In genomic region chr22:28952857-28953256, GRCh38 we compare ENCODE assay signal across 16 cellular contexts.
A peak's percentile ranks its signal among the peaks of the same experiment; 100 is the strongest.
DNase-seq lines count a peak whose midpoint lies in the region; ATAC-seq, FAIRE-seq and TF ChIP-seq lines count a peak whose summit lies in the region.
"Had no signal": no experiment of that assay in that cellular context is flagged by ENCODE, and none has a peak within 500 bp of the region (broad histone marks: within the 10 kb centered on the region; RNA-seq: fewer than 3 reads in every experiment).

No MANE protein-coding gene starts in this region.

- intact Hi-C loops in body of pancreas (cut with DNase I) = no loop called here
- intact Hi-C loops in activated CD8-positive, alpha-beta T cell treated with anti-CD3 and anti-CD28 coated beads for 36 hours (cut with micrococcal nuclease) = no loop called here

- H3K27me3 Mint-ChIP-seq in mesothelial cell of epicardium (ENCODE audit: low read depth) = no peaks in the 10 kb centered on the region
- H3K27me3 Mint-ChIP-seq in activated CD8-positive, alpha-beta T cell treated with anti-CD3 and anti-CD28 coated beads for 36 hours = peaks cover 72% of the 10 kb centered on the region

- peaks cover 4% of the 10 kb centered on the region for H3K9me3 Mint-ChIP-seq in mesothelial cell of epicardium
- peaks cover 2% of the 10 kb centered on the region for H3K9me3 Mint-ChIP-seq in activated CD8-positive, alpha-beta T cell treated with anti-CD3 and anti-CD28 coated beads for 36 hours
- H3K9me3 Mint-ChIP-seq: activated B cell treated with CpG ODN at 0.5 μM for 24 hours; activated T-cell treated with anti-CD3 and anti-CD28 coated beads, Interleukin-2, amount 50 U/mL, for 72 hours; natural killer cell had no signal

- H3K27ac Mint-ChIP-seq in mesothelial cell of epicardium = peak overlapping the region; percentile 94
- H3K27ac Mint-ChIP-seq in activated CD8-positive, alpha-beta T cell treated with anti-CD3 and anti-CD28 coated beads for 36 hours = no peak overlapping the region
- H3K27ac Mint-ChIP-seq: activated B cell treated with CpG ODN at 0.5 μM for 24 hours; activated T-cell treated with anti-CD3 and anti-CD28 coated beads, Interleukin-2, amount 50 U/mL, for 72 hours; IgD-negative memory B cell; natural killer cell had no signal

- H3K36me3 ChIP-seq in body of pancreas (replicated peaks in 1 of 2; ENCODE audit: insufficient read depth in 1 of 2, low read depth in 2 of 2) = no peaks in the 10 kb centered on the region
- H3K36me3 ChIP-seq: stomach had no signal

- no peaks in the 10 kb centered on the region for H3K27me3 ChIP-seq in body of pancreas
- H3K27me3 ChIP-seq: stomach had no signal

- POLR2A ChIA-PET in A549 (lab: Yijun Ruan, JAX) = no interaction called here
- POLR2A ChIA-PET in activated CD8-positive, alpha-beta T cell treated with anti-CD3 and anti-CD28 coated beads for 36 hours (lab: Charles Lee) = no interaction called here

- TF ChIP-seq RAD21 in A549 (conservative IDR thresholded peaks at IDR 0.05 in 1 of 2, IDR thresholded peaks at IDR 0.05 in 1 of 2) = no peak

- no peak for ATAC-seq in A549
- no peak for ATAC-seq in body of pancreas
- ATAC-seq in HG02588 (IDR thresholded peaks at IDR 0.05; ENCODE audit: unreplicated experiment) = no peak
- ATAC-seq in activated CD8-positive, alpha-beta T cell treated with anti-CD3 and anti-CD28 coated beads for 36 hours = no peak
- ATAC-seq: activated T-cell treated with anti-CD3 and anti-CD28 coated beads, Interleukin-2, amount 50 U/mL, for 72 hours; natural killer cell had no signal

- H3K27ac ChIP-seq in A549 (peak overlapping the region; percentile 22 to 40; a peak in 4 of 6 replicates), body of pancreas (peak overlapping the region in 3 of 4 donors; percentile 11 to 44 (median 37))
- H3K27ac ChIP-seq: BLaER1 had no signal

- DNase-seq in A549 (ENCODE audit: low read depth in 1 of 2, low spot score in 1 of 2) (no peak), HTR-8/SVneo (ENCODE audit: insufficient read length, low spot score) (peak; percentile 39), body of pancreas (no peak), mesothelial cell of epicardium (ENCODE audit: low spot score in 2 of 2, unreplicated experiment in 2 of 2) (no peak), NCI-H345 (lab: John Stamatoyannopoulos, UW) (no peak)
- DNase-seq in activated CD8-positive, alpha-beta T cell treated with anti-CD3 and anti-CD28 coated beads for 36 hours = no peak
- DNase-seq in stimulated activated CD4-positive, alpha-beta T cell treated with anti-CD3 and anti-CD28 coated beads, Interleukin-2, amount 100 ng/mL, for 24 hours = no peak
- DNase-seq: activated B cell treated with CpG ODN at 0.5 μM for 24 hours; activated T-cell treated with anti-CD3 and anti-CD28 coated beads, Interleukin-2, amount 50 U/mL, for 72 hours; cerebellar nuclear complex; natural killer cell; stimulated activated CD4-positive, alpha-beta T cell treated with anti-CD3 and anti-CD28 coated beads, Interleukin-2, amount 100 ng/mL, for 48 hours; stomach had no signal

- H3K4me2 ChIP-seq in A549 = peak overlapping the region; percentile 13; the same call in 1 of the 3 replicates
- H3K4me2 ChIP-seq: BLaER1 had no signal

- CTCF ChIA-PET in A549 (lab: Yijun Ruan, JAX) = interaction anchor here (1.2 kb wide), 1 partner anchor 23 kb away, joined by 4 read pairs; no protein-coding TSS in a partner anchor
- CTCF ChIA-PET in activated CD8-positive, alpha-beta T cell treated with anti-CD3 and anti-CD28 coated beads for 36 hours (lab: Charles Lee) = no interaction called here

- peaks cover 54% of the 10 kb centered on the region for H3K4me1 Mint-ChIP-seq in mesothelial cell of epicardium
- peaks cover 19% of the 10 kb centered on the region for H3K4me1 Mint-ChIP-seq in activated CD8-positive, alpha-beta T cell treated with anti-CD3 and anti-CD28 coated beads for 36 hours (ENCODE audit: low read depth)

- H3K9me3 ChIP-seq in A549 (no peaks in the 10 kb centered on the region), body of pancreas (no peaks in the 10 kb centered on the region)
- H3K9me3 ChIP-seq: stomach had no signal

- TF ChIP-seq EP300 in A549 (IDR thresholded peaks at IDR 0.05) = no peak

- 83% methylated on average over 2 of the region's 2 CpGs for WGBS in A549 (ENCODE audit: missing lambda C conversion rate)
- WGBS in body of pancreas, 2 donors = 52 to 59% methylated on average over 2 of the region's 2 CpGs

- peak overlapping the region; percentile 2 for H3K4me3 Mint-ChIP-seq in mesothelial cell of epicardium
- H3K4me3 Mint-ChIP-seq in activated CD8-positive, alpha-beta T cell treated with anti-CD3 and anti-CD28 coated beads for 36 hours = no peak overlapping the region
- H3K4me3 Mint-ChIP-seq: activated B cell treated with CpG ODN at 0.5 μM for 24 hours; activated T-cell treated with anti-CD3 and anti-CD28 coated beads, Interleukin-2, amount 50 U/mL, for 72 hours; IgD-negative memory B cell; natural killer cell had no signal

- FAIRE-seq in A549 (lab: Jason Lieb, UNC) = no peak
- FAIRE-seq in HTR-8/SVneo (lab: Jason Lieb, UNC) = no peak

- TF ChIP-seq CTCF in A549 (IDR thresholded peaks at IDR 0.05) = no peak
- TF ChIP-seq CTCF in body of pancreas (IDR thresholded peaks at IDR 0.05) = no peak
- TF ChIP-seq CTCF in mesothelial cell of epicardium (IDR thresholded peaks at IDR 0.05; ENCODE audit: unreplicated experiment) = no peak
- no peak for TF ChIP-seq CTCF in activated CD8-positive, alpha-beta T cell treated with anti-CD3 and anti-CD28 coated beads for 36 hours (IDR thresholded peaks at IDR 0.05)

- no peak overlapping the region for H3K4me3 ChIP-seq in A549
- no peak overlapping the region for H3K4me3 ChIP-seq in body of pancreas
- H3K4me3 ChIP-seq: BLaER1, stomach had no signal

- TF ChIP-seq POLR2A in A549 (IDR thresholded peaks at IDR 0.05; ENCODE audit: low read length) (no peak), body of pancreas (IDR thresholded peaks at IDR 0.05) (no peak)

- H3K36me3 Mint-ChIP-seq in mesothelial cell of epicardium = peaks cover 6% of the 10 kb centered on the region
- H3K36me3 Mint-ChIP-seq in activated CD8-positive, alpha-beta T cell treated with anti-CD3 and anti-CD28 coated beads for 36 hours (ENCODE audit: low read depth) = no peaks in the 10 kb centered on the region
- H3K36me3 Mint-ChIP-seq: natural killer cell had no signal

- H3K4me1 ChIP-seq in A549 (peaks cover 64% of the 10 kb centered on the region), body of pancreas (peaks cover 31% of the 10 kb centered on the region)

TF ChIP-seq in A549, 52 proteins besides CTCF, POLR2A, EP300 and RAD21:
- no peak for TF ChIP-seq BHLHE40 (IDR thresholded peaks at IDR 0.05; ENCODE audit: low read depth, low read length)
- no peak for TF ChIP-seq FOXS1 (CRISPR knock-in tag; IDR thresholded peaks at IDR 0.05)
- no peak for TF ChIP-seq FOSB (CRISPR knock-in tag; IDR thresholded peaks at IDR 0.05)
- no peak for TF ChIP-seq TP53 (CRISPR knock-in tag; IDR thresholded peaks at IDR 0.05)
- TF ChIP-seq TFCP2L1 (CRISPR knock-in tag; IDR thresholded peaks at IDR 0.05) = no peak
- TF ChIP-seq RNF2 (IDR thresholded peaks at IDR 0.05; ENCODE audit: borderline replicate concordance, low read depth) = no peak
- TF ChIP-seq, protein P1, sequence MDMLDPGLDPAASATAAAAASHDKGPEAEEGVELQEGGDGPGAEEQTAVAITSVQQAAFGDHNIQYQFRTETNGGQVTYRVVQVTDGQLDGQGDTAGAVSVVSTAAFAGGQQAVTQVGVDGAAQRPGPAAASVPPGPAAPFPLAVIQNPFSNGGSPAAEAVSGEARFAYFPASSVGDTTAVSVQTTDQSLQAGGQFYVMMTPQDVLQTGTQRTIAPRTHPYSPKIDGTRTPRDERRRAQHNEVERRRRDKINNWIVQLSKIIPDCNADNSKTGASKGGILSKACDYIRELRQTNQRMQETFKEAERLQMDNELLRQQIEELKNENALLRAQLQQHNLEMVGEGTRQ (IDR thresholded peaks at IDR 0.05) = no peak
- TF ChIP-seq, protein P2, sequence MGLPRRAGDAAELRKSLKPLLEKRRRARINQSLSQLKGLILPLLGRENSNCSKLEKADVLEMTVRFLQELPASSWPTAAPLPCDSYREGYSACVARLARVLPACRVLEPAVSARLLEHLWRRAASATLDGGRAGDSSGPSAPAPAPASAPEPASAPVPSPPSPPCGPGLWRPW (IDR thresholded peaks at IDR 0.05) = no peak
TF ChIP-seq in A549: peak in this region for 0.
